In the genomic region with DNA sequence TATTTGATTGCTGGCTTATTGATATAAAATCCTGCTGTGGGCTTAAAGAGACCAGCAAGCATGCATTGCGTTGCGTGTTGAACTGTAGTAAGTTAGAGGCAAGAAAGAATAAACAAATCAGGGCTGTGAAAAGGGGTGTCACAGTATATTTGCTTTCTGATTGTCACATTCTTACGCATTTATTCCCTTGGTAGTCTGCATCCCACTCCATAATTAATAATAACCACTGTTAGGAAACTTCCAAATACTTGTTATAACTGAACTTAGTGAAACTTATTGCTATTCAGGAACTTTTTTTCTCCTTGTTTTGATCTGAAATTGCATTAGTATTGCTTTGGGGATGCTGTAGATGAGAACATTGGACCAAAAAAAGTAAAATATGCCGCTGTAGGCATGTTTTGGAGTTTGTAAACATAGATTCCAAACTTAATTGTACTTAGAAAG, we compare ENCODE assay signal across 11 cellular contexts. TPM values are rescaled to one million over a fixed set of nuclear protein-coding genes. Genes with fewer than 3 reads are reported as not detected.
DNase-seq lines count a peak whose midpoint lies in the region; ATAC-seq and TF ChIP-seq lines count a peak whose summit lies in the region.
"Had no signal": no experiment of that assay in that cellular context is flagged by ENCODE, and none has a peak within 500 bp of the region (broad histone marks: within the 10 kb centered on the region; RNA-seq: fewer than 3 reads in every experiment).

No MANE protein-coding gene starts in this region.

- H3K36me3 ChIP-seq in naive thymus-derived CD4-positive, alpha-beta T cell (ENCODE audit: control insufficient read depth in 2 of 3, insufficient read depth in 3 of 3, low read length in 3 of 3), result no peaks in the 10 kb centered on the region

- H3K36me3 Mint-ChIP-seq in endothelial cell (ENCODE audit: low read depth, unreplicated experiment) (no peaks in the 10 kb centered on the region), type B pancreatic cell (peaks cover 8% of the 10 kb centered on the region)
- H3K36me3 Mint-ChIP-seq in naive thymus-derived CD4-positive, alpha-beta T cell, result peaks cover 0 to 4% (median 0%) of the 10 kb centered on the region in 5 donors
- H3K36me3 Mint-ChIP-seq: stimulated activated memory B cell treated with anti-CD40 and anti-IgM and Interleukin-4, amounts not matched to agents 10 μg/mL and 1 μg/mL and 100 μg/mL, for 72 hours had no signal

- TF ChIP-seq CTCF in endothelial cell (IDR thresholded peaks at IDR 0.05; ENCODE audit: unreplicated experiment) (no peak), type B pancreatic cell (conservative IDR thresholded peaks at IDR 0.05) (no peak)

- peak; percentile 57 for DNase-seq in NCI-H2107 treated with DMSO at 0.1 percent for 48 hours (lab: John Stamatoyannopoulos, UW; ENCODE audit: unreplicated experiment)
- no peak for DNase-seq in NCI-H2107 (lab: John Stamatoyannopoulos, UW)
- no peak for DNase-seq in endothelial cell (ENCODE audit: low spot score)
- DNase-seq in naive thymus-derived CD4-positive, alpha-beta T cell, result no peak
- DNase-seq in type B pancreatic cell (ENCODE audit: extremely low spot score, unreplicated experiment), result no peak
- no peak for DNase-seq in COLO668 (lab: John Stamatoyannopoulos, UW; ENCODE audit: unreplicated experiment)
- DNase-seq: effector CD4-positive, alpha-beta T cell; OCI-M1 had no signal

- H3K4me1 Mint-ChIP-seq in endothelial cell (ENCODE audit: unreplicated experiment), result peaks cover 31% of the 10 kb centered on the region
- H3K4me1 Mint-ChIP-seq in naive thymus-derived CD4-positive, alpha-beta T cell, result peaks cover 0 to 12% (median 4%) of the 10 kb centered on the region in 7 donors
- H3K4me1 Mint-ChIP-seq in type B pancreatic cell (ENCODE audit: unreplicated experiment), result peaks cover 30% of the 10 kb centered on the region

- POLR2A ChIA-PET in naive thymus-derived CD4-positive, alpha-beta T cell (lab: Charles Lee), result no interaction called here

- H3K9me3 Mint-ChIP-seq in endothelial cell (ENCODE audit: unreplicated experiment), result no peaks in the 10 kb centered on the region
- H3K9me3 Mint-ChIP-seq in naive thymus-derived CD4-positive, alpha-beta T cell, result peaks cover 0 to 2% (median 0%) of the 10 kb centered on the region in 11 donors
- no peaks in the 10 kb centered on the region for H3K9me3 Mint-ChIP-seq in type B pancreatic cell
- H3K9me3 Mint-ChIP-seq: stimulated activated memory B cell treated with anti-CD40 and anti-IgM and Interleukin-4, amounts not matched to agents 10 μg/mL and 1 μg/mL and 100 μg/mL, for 72 hours had no signal

- no peak for TF ChIP-seq POLR2A in GM18505 (IDR thresholded peaks at IDR 0.05; ENCODE audit: borderline replicate concordance, extremely low read depth, insufficient read depth, insufficient read length)

- H3K4me3 ChIP-seq in naive thymus-derived CD4-positive, alpha-beta T cell (ENCODE audit: low read length), result no peak overlapping the region

- no peaks in the 10 kb centered on the region for H3K4me1 ChIP-seq in naive thymus-derived CD4-positive, alpha-beta T cell (ENCODE audit: control insufficient read depth in 2 of 2, insufficient read depth in 2 of 2, low read length in 2 of 2)

- H3K27me3 ChIP-seq in naive thymus-derived CD4-positive, alpha-beta T cell (ENCODE audit: control insufficient read depth in 2 of 2, insufficient read depth in 2 of 2, low read length in 2 of 2), result peaks cover 0 to 3% of the 10 kb centered on the region in 2 donors

- CTCF ChIA-PET in naive thymus-derived CD4-positive, alpha-beta T cell (lab: Charles Lee), result no interaction called here

- H3K27me3 Mint-ChIP-seq in endothelial cell (ENCODE audit: unreplicated experiment), result peaks cover 6% of the 10 kb centered on the region
- peaks cover 41 to 61% (median 52%) of the 10 kb centered on the region in 5 donors for H3K27me3 Mint-ChIP-seq in naive thymus-derived CD4-positive, alpha-beta T cell
- H3K27me3 Mint-ChIP-seq in type B pancreatic cell, result no peaks in the 10 kb centered on the region

- no peak for ATAC-seq in naive thymus-derived CD4-positive, alpha-beta T cell
- ATAC-seq in GM19395 (IDR thresholded peaks at IDR 0.05; ENCODE audit: unreplicated experiment) (no peak), GM18505 (IDR thresholded peaks at IDR 0.05; ENCODE audit: unreplicated experiment) (no peak)
- ATAC-seq: stimulated activated memory B cell treated with anti-CD40 and anti-IgM and Interleukin-4, amounts not matched to agents 10 μg/mL and 1 μg/mL and 100 μg/mL, for 72 hours had no signal

- peak overlapping the region; percentile 52 for H3K27ac Mint-ChIP-seq in endothelial cell (ENCODE audit: unreplicated experiment)
- no peak overlapping the region for H3K27ac Mint-ChIP-seq in naive thymus-derived CD4-positive, alpha-beta T cell
- peak overlapping the region; percentile 95 for H3K27ac Mint-ChIP-seq in type B pancreatic cell
- H3K27ac Mint-ChIP-seq: stimulated activated memory B cell treated with anti-CD40 and anti-IgM and Interleukin-4, amounts not matched to agents 10 μg/mL and 1 μg/mL and 100 μg/mL, for 72 hours had no signal

- H3K9me3 ChIP-seq in naive thymus-derived CD4-positive, alpha-beta T cell (ENCODE audit: control insufficient read depth in 2 of 3, low read length in 3 of 3), result no peaks in the 10 kb centered on the region

- intact Hi-C loops in naive thymus-derived CD4-positive, alpha-beta T cell (cut with micrococcal nuclease), result no loop called here

- H3K27ac ChIP-seq in naive thymus-derived CD4-positive, alpha-beta T cell (ENCODE audit: low read depth, low read length), result no peak overlapping the region

- H3K4me3 Mint-ChIP-seq in endothelial cell (ENCODE audit: unreplicated experiment), result peak overlapping the region; percentile 93
- H3K4me3 Mint-ChIP-seq in naive thymus-derived CD4-positive, alpha-beta T cell, result peak overlapping the region in 6 of 10 donors; percentile 2 to 66 (median 37)
- H3K4me3 Mint-ChIP-seq in type B pancreatic cell, result peak overlapping the region; percentile 95

RNA-seq across cellular contexts. Expression of a gene that starts 1.7 kb away (rescaled TPM):
- total RNA-seq in endothelial cell (ENCODE audit: unreplicated experiment), result 22.2 TPM
- total RNA-seq in naive thymus-derived CD4-positive, alpha-beta T cell, result 1 to 10 TPM in 1 of 5 experiments, under 1 TPM in 1, not detected in 3; 0.21 to 1.4 TPM
- polyA plus RNA-seq in naive thymus-derived CD4-positive, alpha-beta T cell, result not detected
- 21.3 and 24.0 TPM in 2 replicates for total RNA-seq in type B pancreatic cell (ENCODE audit: low replicate concordance)

Comparison
In these comparisons a context has a peak if more than half of its experiments do, and no peak if none do; other contexts are left out.
1. H3K27ac Mint-ChIP-seq: peak in endothelial cell (single experiment) and type B pancreatic cell (single experiment); none in naive thymus-derived CD4-positive, alpha-beta T cell (0 of 9).
2. H3K4me3 Mint-ChIP-seq: peak in every context shown above with its lines; median percentile 95 in type B pancreatic cell; 93 in endothelial cell; 37 in naive thymus-derived CD4-positive, alpha-beta T cell.